ENCODE assay signal across 1 cellular context in the genomic region with DNA sequence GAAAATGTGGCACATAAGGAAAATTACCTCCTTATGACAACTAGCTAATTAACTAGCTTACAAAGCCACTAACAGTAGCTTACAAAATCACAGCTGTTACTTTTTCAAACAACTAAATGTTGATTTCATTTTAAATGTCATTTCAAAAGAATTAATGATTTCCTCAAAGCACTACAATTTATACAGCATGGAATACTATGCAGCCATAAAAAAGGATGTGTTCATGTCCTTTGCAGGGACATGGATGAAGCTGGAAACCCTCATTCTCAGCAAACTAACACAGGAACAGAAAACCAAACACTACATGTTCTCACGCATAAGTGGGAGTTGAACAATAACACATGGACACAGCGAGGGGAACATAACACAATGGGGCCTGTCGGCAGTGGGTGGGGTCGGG. TPM values are rescaled to one million over a fixed set of nuclear protein-coding genes. Genes with fewer than 3 reads are reported as not detected.
"Had no signal": no experiment of that assay in that cellular context is flagged by ENCODE, and none has a peak within 500 bp of the region (broad histone marks: within the 10 kb centered on the region; RNA-seq: fewer than 3 reads in every experiment).

No MANE protein-coding gene starts in this region.

RNA-seq across cellular contexts. Expression of gene RUNX2, which starts 50.4 kb away (rescaled TPM):
- total RNA-seq: lung microvascular endothelial cell had no signal
